Comparison of ENCODE assay signal across 15 cellular contexts in genomic region chr10:99982728-99983127, GRCh38. TPM values are rescaled to one million over a fixed set of nuclear protein-coding genes. Genes with fewer than 3 reads are reported as not detected.
A peak's percentile ranks its signal among the peaks of the same experiment; 100 is the strongest.
DNase-seq lines count a peak whose midpoint lies in the region; ATAC-seq, FAIRE-seq and TF ChIP-seq lines count a peak whose summit lies in the region.
"Had no signal": no experiment of that assay in that cellular context is flagged by ENCODE, and none has a peak within 500 bp of the region (broad histone marks: within the 10 kb centered on the region; RNA-seq: fewer than 3 reads in every experiment).

No MANE protein-coding gene starts in this region.

- POLR2A ChIA-PET in HepG2 (lab: Yijun Ruan, JAX), result no interaction called here

- H2AFZ ChIP-seq in HepG2 (ENCODE audit: low read length) (no peak overlapping the region), fibroblast of lung (ENCODE audit: low read length) (no peak overlapping the region)

- H3K4me2 ChIP-seq in HepG2 (ENCODE audit: low read depth, low read length) (no peak overlapping the region), fibroblast of lung (ENCODE audit: extremely low read depth, insufficient read depth, low read length) (no peak overlapping the region)

- DNase-seq in HepG2 (ENCODE audit: low spot score), result no peak
- no peak for DNase-seq in fibroblast of lung (ENCODE audit: low read depth in 2 of 2)
- no peak for DNase-seq in ovary
- DNase-seq in activated naive CD8-positive, alpha-beta T cell treated with anti-CD3 and anti-CD28 coated beads for 36 hours, result no peak
- DNase-seq: activated CD8-positive, alpha-beta memory T cell treated with anti-CD3 and anti-CD28 coated beads, Interleukin-2, amount 50 U/mL, for 48 hours; activated naive CD4-positive, alpha-beta T cell treated with anti-CD3 and anti-CD28 coated beads, Interleukin-2, amount 50 U/mL, for 16 hours; SW 1271 had no signal

- intact Hi-C loops in HepG2 (cut with micrococcal nuclease; ENCODE audit: unreplicated experiment) (no loop called here), ovary (cut with DNase I) (no loop called here)

- no peaks in the 10 kb centered on the region for H3K27me3 Mint-ChIP-seq in activated naive CD8-positive, alpha-beta T cell treated with anti-CD3 and anti-CD28 coated beads for 36 hours
- H3K27me3 Mint-ChIP-seq: central memory CD8-positive, alpha-beta T cell had no signal

- no peaks in the 10 kb centered on the region for H3K79me2 ChIP-seq in HepG2 (ENCODE audit: insufficient read depth, low read length)
- H3K79me2 ChIP-seq in fibroblast of lung (ENCODE audit: control insufficient read depth, insufficient read depth, low read length), result peaks cover 91% of the 10 kb centered on the region

- H3K4me1 ChIP-seq in liver (ENCODE audit: control insufficient read depth in 4 of 4, insufficient read depth in 4 of 4, low read length in 3 of 4) (peaks cover 5 to 62% (median 43%) of the 10 kb centered on the region in 4 donors), HepG2 (ENCODE audit: insufficient read depth, low read length) (peaks cover 16% of the 10 kb centered on the region), fibroblast of lung (ENCODE audit: control insufficient read depth, extremely low read depth, insufficient read depth, low read length) (peaks cover 34% of the 10 kb centered on the region), ovary (ENCODE audit: insufficient read depth) (peaks cover 26% of the 10 kb centered on the region)

- H3K4me3 ChIP-seq in liver (ENCODE audit: low read depth in 1 of 3, low read length in 3 of 3), result no peak overlapping the region
- no peak overlapping the region for H3K4me3 ChIP-seq in HepG2 (replicated peaks in 1 of 3; ENCODE audit: insufficient read depth in 1 of 3, low read depth in 2 of 3, low read length in 3 of 3)
- H3K4me3 ChIP-seq in fibroblast of lung (replicated peaks in 1 of 4; ENCODE audit: control extremely low read depth in 1 of 4, insufficient read depth in 1 of 4, low read depth in 3 of 4, low read length in 4 of 4), result no peak overlapping the region
- no peak overlapping the region for H3K4me3 ChIP-seq in ovary

- H3K9ac ChIP-seq in liver (ENCODE audit: low read depth in 1 of 2, low read length in 2 of 2) (no peak overlapping the region), HepG2 (ENCODE audit: insufficient read depth, low read depth, low read length) (no peak overlapping the region), fibroblast of lung (ENCODE audit: insufficient read depth, low read length) (no peak overlapping the region)

- ATAC-seq in HepG2, result no peak
- no peak for ATAC-seq in GM21825 (IDR thresholded peaks at IDR 0.05; ENCODE audit: unreplicated experiment)
- no peak for ATAC-seq in GM21528 (IDR thresholded peaks at IDR 0.05; ENCODE audit: low FRiP score, unreplicated experiment)
- no peak for ATAC-seq in GM18909 (IDR thresholded peaks at IDR 0.05; ENCODE audit: poor library complexity, unreplicated experiment)

- BruUV-seq in HepG2 (replicated peaks; lab: Mats Ljungman, UMichigan), result no TSS peak

- TF ChIP-seq POLR2A in HepG2 (IDR thresholded peaks at IDR 0.05; ENCODE audit: insufficient read depth in 1 of 2, low read depth in 2 of 2, low read length in 2 of 2), result no peak
- no peak for TF ChIP-seq POLR2A in ovary (IDR thresholded peaks at IDR 0.05)

- H3K36me3 ChIP-seq in liver (ENCODE audit: control insufficient read depth in 4 of 4, insufficient read depth in 3 of 4, low read depth in 1 of 4, low read length in 3 of 4), result no peaks in the 10 kb centered on the region
- H3K36me3 ChIP-seq in HepG2 (replicated peaks in 1 of 2; ENCODE audit: control insufficient read depth in 1 of 2, insufficient read depth in 2 of 2, low read length in 2 of 2), result no peaks in the 10 kb centered on the region
- no peaks in the 10 kb centered on the region for H3K36me3 ChIP-seq in fibroblast of lung (ENCODE audit: control insufficient read depth, insufficient read depth, low read length)
- H3K36me3 ChIP-seq in ovary, result no peaks in the 10 kb centered on the region
- H3K36me3 ChIP-seq: WERI-Rb-1 had no signal

- no peaks in the 10 kb centered on the region for H3K9me3 ChIP-seq in liver (ENCODE audit: control insufficient read depth in 4 of 4, low read length in 3 of 4)
- H3K9me3 ChIP-seq in HepG2 (ENCODE audit: low read length), result no peaks in the 10 kb centered on the region
- H3K9me3 ChIP-seq in fibroblast of lung (ENCODE audit: control insufficient read depth, insufficient read depth, low read depth, low read length), result no peaks in the 10 kb centered on the region
- H3K9me3 ChIP-seq in ovary, result no peaks in the 10 kb centered on the region

- in situ Hi-C loops in HepG2 (cut with HindIII; ENCODE audit: extremely low pct_ligation_motif_present, low pct_unique_long_range_greater_than_20kb), result no loop called here

- H3K27me3 ChIP-seq in liver (ENCODE audit: control insufficient read depth in 4 of 4, insufficient read depth in 4 of 4, low read length in 3 of 4) (no peaks in the 10 kb centered on the region), HepG2 (ENCODE audit: control insufficient read depth in 1 of 2, insufficient read depth in 2 of 2, low read length in 2 of 2) (no peaks in the 10 kb centered on the region), fibroblast of lung (ENCODE audit: control insufficient read depth, insufficient read depth, low read length) (no peaks in the 10 kb centered on the region), ovary (no peaks in the 10 kb centered on the region)

- H3K36me3 Mint-ChIP-seq in activated naive CD8-positive, alpha-beta T cell treated with anti-CD3 and anti-CD28 coated beads for 36 hours, result no peaks in the 10 kb centered on the region

- no peak for FAIRE-seq in HepG2 (lab: Jason Lieb, UNC)
- FAIRE-seq: D721Med, HTR-8/SVneo had no signal

- H4K20me1 ChIP-seq in HepG2 (ENCODE audit: insufficient read depth, low read length), result no peaks in the 10 kb centered on the region
- H4K20me1 ChIP-seq in fibroblast of lung (ENCODE audit: control insufficient read depth, extremely low read depth, insufficient read depth, low read length), result no peaks in the 10 kb centered on the region

- no peak overlapping the region for H3K27ac Mint-ChIP-seq in activated naive CD8-positive, alpha-beta T cell treated with anti-CD3 and anti-CD28 coated beads for 36 hours

- H3K4me3 Mint-ChIP-seq in activated naive CD8-positive, alpha-beta T cell treated with anti-CD3 and anti-CD28 coated beads for 36 hours, result no peak overlapping the region
- H3K4me3 Mint-ChIP-seq: central memory CD8-positive, alpha-beta T cell had no signal

- no peaks in the 10 kb centered on the region for H3K9me3 Mint-ChIP-seq in activated naive CD8-positive, alpha-beta T cell treated with anti-CD3 and anti-CD28 coated beads for 36 hours
- H3K9me3 Mint-ChIP-seq: central memory CD8-positive, alpha-beta T cell had no signal

- WGBS in liver, result 94% methylated on average over 5 of the region's 5 CpGs
- 95% methylated on average over 5 of the region's 5 CpGs for WGBS in HepG2 (ENCODE audit: low lambda C conversion rate)
- 89 to 96% (median 90%) methylated on average over 5 of the region's 5 CpGs for WGBS in ovary, 3 donors

- TF ChIP-seq EP300 in HepG2 (IDR thresholded peaks at IDR 0.05; ENCODE audit: low read depth in 2 of 2, low read length in 2 of 2) (no peak), HepG2 (CRISPR knock-in tag; IDR thresholded peaks at IDR 0.05; ENCODE audit: borderline replicate concordance) (no peak), ovary (IDR thresholded peaks at IDR 0.05) (no peak)

- TF ChIP-seq CTCF in liver (IDR thresholded peaks at IDR 0.05; ENCODE audit: low read depth, low read length, missing input control) (no peak), HepG2 (CRISPR knock-in tag; IDR thresholded peaks at IDR 0.05) (no peak), fibroblast of lung (conservative IDR thresholded peaks at IDR 0.05 in 1 of 2, IDR thresholded peaks at IDR 0.05 in 1 of 2; ENCODE audit: low read depth in 1 of 2, low read length in 2 of 2) (no peak), ovary (IDR thresholded peaks at IDR 0.05) (no peak)

- CTCF ChIA-PET in HepG2 (lab: Yijun Ruan, JAX; ENCODE audit: low intra/inter-chr PET ratio, low total read pairs), result no interaction called here

- peaks cover 9% of the 10 kb centered on the region for H3K4me1 Mint-ChIP-seq in activated naive CD8-positive, alpha-beta T cell treated with anti-CD3 and anti-CD28 coated beads for 36 hours
- H3K4me1 Mint-ChIP-seq: central memory CD8-positive, alpha-beta T cell had no signal

- H3K27ac ChIP-seq in liver (ENCODE audit: low read depth in 1 of 2, low read length in 2 of 2) (peak overlapping the region; percentile 58 to 73), HepG2 (ENCODE audit: extremely low read length, insufficient read depth, low read length) (no peak overlapping the region), fibroblast of lung (ENCODE audit: insufficient read depth, low read length) (peak overlapping the region; percentile 85), ovary (peak overlapping the region; percentile 83 to 89)

- TF ChIP-seq RAD21 in liver (IDR thresholded peaks at IDR 0.05) (no peak), HepG2 (CRISPR knock-in tag; IDR thresholded peaks at IDR 0.05) (no peak)

RNA-seq across cellular contexts. Expression of gene DNMBP, which starts 27.0 kb away (rescaled TPM):
- total RNA-seq in liver (10 to 100 TPM in 1 of 2 donors, 1 to 10 TPM in 1; 3.8 to 12.6 TPM), HepG2 (2016; rRNA removed; fragmentation: Illumina TruSeq; extraction: Trizol) (6.3 and 6.4 TPM in 2 replicates), fibroblast of lung (5.9 and 12.9 TPM in 2 replicates), ovary (10 to 100 TPM; 10.8 to 25.4 (median 20.3) TPM)
- polyA plus RNA-seq in liver (1 to 10 TPM; 4.2 to 6.4 TPM), HepG2 (2011; rRNA removed) (3.6 and 4.2 TPM in 2 replicates), fibroblast of lung (17.6 and 21.2 TPM in 2 replicates), ovary (10 to 100 TPM; 12.9 to 23.1 TPM)
- 1.2 and 1.4 TPM in 2 replicates for total RNA-seq in HepG2 (2016; cell fraction: cytosol; rRNA removed; fragmentation: Illumina TruSeq; extraction: Trizol; ENCODE audit: low read depth)
- 5.7 and 6.1 TPM in 2 replicates for total RNA-seq in HepG2 (2016; cell fraction: insoluble cytoplasmic fraction; rRNA removed; fragmentation: Illumina TruSeq; extraction: Trizol)
- total RNA-seq in HepG2 (2016; cell fraction: membrane; rRNA removed; fragmentation: Illumina TruSeq; extraction: Trizol), result 2.3 and 2.6 TPM in 2 replicates
- 7.8 and 9.5 TPM in 2 replicates for total RNA-seq in HepG2 (2016; cell fraction: nucleus; rRNA removed; fragmentation: Illumina TruSeq; extraction: Trizol)
- 2.7 and 4.5 TPM in 2 replicates for polyA plus RNA-seq in HepG2 (2011; cell fraction: cytosol; rRNA removed)
- 4.6 and 5.9 TPM in 2 replicates for polyA plus RNA-seq in HepG2 (2011; cell fraction: nucleus; rRNA removed)
- polyA plus RNA-seq in HepG2 (2012), result 5.1 and 5.3 TPM in 2 replicates
- polyA plus RNA-seq in HepG2 (2016; cell fraction: cytosol; fragmentation: Illumina TruSeq; extraction: Trizol; ENCODE audit: low read depth), result 0.75 and 0.78 TPM in 2 replicates
- 4.8 and 6.1 TPM in 2 replicates for polyA plus RNA-seq in HepG2 (2016; cell fraction: insoluble cytoplasmic fraction; fragmentation: Illumina TruSeq; extraction: Trizol; ENCODE audit: low read depth)
- polyA plus RNA-seq in HepG2 (2016; cell fraction: membrane; fragmentation: Illumina TruSeq; extraction: Trizol; ENCODE audit: low read depth), result 1.7 and 1.9 TPM in 2 replicates
- 10.6 and 11.3 TPM in 2 replicates for polyA plus RNA-seq in HepG2 (2016; cell fraction: nucleus; fragmentation: Illumina TruSeq; extraction: Trizol; ENCODE audit: insufficient read depth, low read depth)
- 4.2 and 6.7 TPM in 2 replicates for polyA minus RNA-seq in HepG2 (2011; rRNA and poly(A)+ RNA removed; ENCODE audit: low replicate concordance)
- polyA minus RNA-seq in HepG2 (2011; cell fraction: cytosol; rRNA and poly(A)+ RNA removed), result 4.3 and 4.8 TPM in 2 replicates
- polyA minus RNA-seq in HepG2 (2011; cell fraction: nucleus; rRNA and poly(A)+ RNA removed), result 9.8 and 12.7 TPM in 2 replicates
- polyA plus RNA-seq in fibroblast of lung (2012), result 11.3 and 15.0 TPM in 2 replicates
- 13.8 and 16.1 TPM in 2 replicates for polyA minus RNA-seq in fibroblast of lung (ENCODE audit: low replicate concordance)
- total RNA-seq in activated naive CD8-positive, alpha-beta T cell treated with anti-CD3 and anti-CD28 coated beads for 36 hours, result 1 to 10 TPM; 2.2 to 2.3 TPM
